ENCODE assay signal across 1 cellular context in genomic region chr10:3107426-3107961, GRCh38.
TF ChIP-seq lines count a peak whose summit lies in the region.

No MANE protein-coding gene starts in this region.

TF ChIP-seq in HepG2, 621 proteins besides CTCF, POLR2A, EP300 and RAD21 (continued from another document):
- TF ChIP-seq ZNF503 (CRISPR knock-in tag; IDR thresholded peaks at IDR 0.05) (no peak), ZSCAN21 (CRISPR knock-in tag; IDR thresholded peaks at IDR 0.05; ENCODE audit: borderline replicate concordance) (no peak), ZNF101 (CRISPR knock-in tag; IDR thresholded peaks at IDR 0.05; ENCODE audit: borderline replicate concordance, low read depth) (no peak), U2AF2 (IDR thresholded peaks at IDR 0.05; ENCODE audit: low read depth, low read length) (no peak)
